ENCODE assay signal across 10 cellular contexts in genomic region chr3:169133178-169134161, GRCh38.
DNase-seq lines count a peak whose midpoint lies in the region; ATAC-seq and TF ChIP-seq lines count a peak whose summit lies in the region.
"Had no signal": no experiment of that assay in that cellular context is flagged by ENCODE, and none has a peak within 500 bp of the region (broad histone marks: within the 10 kb centered on the region; RNA-seq: fewer than 3 reads in every experiment).

No MANE protein-coding gene starts in this region.

- H3K27me3 ChIP-seq in right lobe of liver = no peaks in the 10 kb centered on the region

- WGBS in right lobe of liver (ENCODE audit: insufficient coverage, low coverage, low lambda C conversion rate, missing lambda C conversion rate) = 21% methylated on average over 5 of the region's 5 CpGs

- no peaks in the 10 kb centered on the region; the same call in 1 of the 2 replicates for H3K27me3 Mint-ChIP-seq in HFFc6 (ENCODE audit: insufficient read depth)

- no peak overlapping the region for H3K27ac Mint-ChIP-seq in HFFc6
- H3K27ac Mint-ChIP-seq: activated naive CD4-positive, alpha-beta T cell treated with anti-CD3 and anti-CD28 coated beads, Interleukin-2, amount 50 U/mL, for 24 hours had no signal

- TF ChIP-seq POLR2A in right lobe of liver (IDR thresholded peaks at IDR 0.05) = no peak

- no peaks in the 10 kb centered on the region; the same call in 1 of the 2 replicates for H3K36me3 Mint-ChIP-seq in HFFc6 (ENCODE audit: low read depth)
- H3K36me3 Mint-ChIP-seq: activated naive CD4-positive, alpha-beta T cell treated with anti-CD3 and anti-CD28 coated beads, Interleukin-2, amount 50 U/mL, for 24 hours had no signal

- peaks cover 0 to 11% (median 0%) of the 10 kb centered on the region in 4 donors for H3K4me1 ChIP-seq in right lobe of liver

- H3K9me3 Mint-ChIP-seq in HFFc6 = no peaks in the 10 kb centered on the region
- H3K9me3 Mint-ChIP-seq: activated naive CD4-positive, alpha-beta T cell treated with anti-CD3 and anti-CD28 coated beads, Interleukin-2, amount 50 U/mL, for 24 hours had no signal

- H3K4me1 Mint-ChIP-seq in HFFc6 (ENCODE audit: low read depth) = peaks cover 17% of the 10 kb centered on the region
- H3K4me1 Mint-ChIP-seq: activated naive CD4-positive, alpha-beta T cell treated with anti-CD3 and anti-CD28 coated beads, Interleukin-2, amount 50 U/mL, for 24 hours had no signal

- H3K36me3 ChIP-seq in right lobe of liver = no peaks in the 10 kb centered on the region

- no peak overlapping the region for H3K4me3 ChIP-seq in right lobe of liver

- TF ChIP-seq CTCF in HFFc6 (IDR thresholded peaks at IDR 0.05) (peak; percentile 79), right lobe of liver (IDR thresholded peaks at IDR 0.05) (peak; percentile 30 to 44 (median 42))

- ATAC-seq in right lobe of liver (peak; percentile 52 to 90 (median 78)), GM21737 (IDR thresholded peaks at IDR 0.05; ENCODE audit: unreplicated experiment) (no peak), GM18858 (IDR thresholded peaks at IDR 0.05; ENCODE audit: unreplicated experiment) (no peak)

- no peak overlapping the region for H3K4me3 Mint-ChIP-seq in HFFc6
- H3K4me3 Mint-ChIP-seq: activated naive CD4-positive, alpha-beta T cell treated with anti-CD3 and anti-CD28 coated beads, Interleukin-2, amount 50 U/mL, for 24 hours had no signal

- no peaks in the 10 kb centered on the region for H3K9me3 ChIP-seq in right lobe of liver

- H3K27ac ChIP-seq in right lobe of liver = no peak overlapping the region

- intact Hi-C loops in right lobe of liver (cut with DNase I) = no loop called here

- DNase-seq in AG20443 (ENCODE audit: low spot score) (peak; percentile 26), HFFc6 (no peak), amniotic stem cell (lab: John Stamatoyannopoulos, UW) (peak; percentile 14), right lobe of liver (no peak)
- DNase-seq in activated effector memory CD4-positive, alpha-beta T cell treated with Interleukin-2 at 50 U/mL for 16 hours = no peak
- DNase-seq in activated CD4-positive, alpha-beta T cell treated with anti-CD3 and anti-CD28 coated beads, Interleukin-2, amount 50 U/mL, for 1 hour = no peak
- DNase-seq: left colon had no signal

Comparison
In these comparisons a context has a peak if more than half of its experiments do, and no peak if none do; other contexts are left out.
1. DNase-seq: peak in AG20443 (single experiment) and amniotic stem cell (single experiment); none in HFFc6 (single experiment), right lobe of liver (0 of 3), activated effector memory CD4-positive, alpha-beta T cell treated with Interleukin-2 at 50 U/mL for 16 hours (single experiment) and activated CD4-positive, alpha-beta T cell treated with anti-CD3 and anti-CD28 coated beads, Interleukin-2, amount 50 U/mL, for 1 hour (single experiment).
2. ATAC-seq: peak in right lobe of liver (4 of 4); none in GM21737 (single experiment) and GM18858 (single experiment).